ENCODE assay signal across 7 cellular contexts in the genomic region with DNA sequence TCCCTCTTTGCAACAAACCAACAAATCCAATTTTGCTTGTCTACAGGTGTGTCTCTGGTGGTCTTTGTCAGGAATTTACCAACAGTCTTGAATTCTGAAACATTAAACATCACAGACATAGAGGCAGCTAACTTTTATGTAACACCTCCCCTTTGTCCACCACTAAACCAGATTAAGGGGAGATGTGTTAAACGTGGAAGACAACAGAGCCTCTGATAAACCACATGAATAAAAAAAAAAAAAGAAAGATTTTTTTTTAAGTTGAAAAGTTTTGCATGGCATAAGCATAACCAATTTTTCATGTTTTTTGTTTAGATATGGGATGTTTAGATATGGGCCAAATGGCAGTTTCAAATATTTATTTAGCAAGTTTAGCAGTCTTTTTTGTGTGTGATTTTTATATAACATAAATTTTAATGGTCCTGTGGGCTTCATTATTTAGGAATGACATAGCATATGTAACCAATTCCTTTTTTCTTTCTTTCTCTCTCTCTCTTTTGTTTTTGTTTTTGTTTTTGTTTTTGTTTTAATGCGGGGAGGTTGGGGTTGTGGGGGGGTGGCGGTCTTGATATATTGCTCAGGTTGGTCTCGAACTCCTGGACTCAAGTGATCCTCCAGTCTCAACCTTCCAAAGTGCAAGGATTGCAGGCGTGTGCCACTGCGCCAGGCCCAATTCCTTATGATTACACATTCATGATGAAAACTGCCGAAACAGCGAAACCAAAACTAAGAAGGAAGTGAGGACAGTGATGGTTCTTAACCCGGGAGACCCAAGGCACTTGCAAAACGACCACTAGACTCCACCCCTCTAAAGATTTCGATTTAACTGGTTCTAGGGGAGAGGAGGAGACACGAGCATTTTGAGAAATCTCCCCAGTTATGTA.
DNase-seq lines count a peak whose midpoint lies in the region; ATAC-seq, FAIRE-seq and TF ChIP-seq lines count a peak whose summit lies in the region.

No MANE protein-coding gene starts in this region.

- peak overlapping the region; percentile 20 to 60 for H3K27ac ChIP-seq in prostate gland

- no peaks in the 10 kb centered on the region for H3K4me1 ChIP-seq in prostate gland (replicated peaks)

- H3K9me3 ChIP-seq in prostate gland, result no peaks in the 10 kb centered on the region

- intact Hi-C loops in prostate gland (cut with DNase I), result no loop called here

- H3K36me3 Mint-ChIP-seq in IgD-negative memory B cell, result no peaks in the 10 kb centered on the region
- H3K36me3 Mint-ChIP-seq in activated T-helper 17 cell treated with anti-CD3 and anti-CD28 coated beads, Interleukin-2, amount 50 U/mL, for 72 hours (ENCODE audit: low read depth), result peaks cover 14% of the 10 kb centered on the region
- no peaks in the 10 kb centered on the region for H3K36me3 Mint-ChIP-seq in glutamatergic neuron (ENCODE audit: unreplicated experiment)

- H3K4me3 ChIP-seq in prostate gland, result peak overlapping the region in 1 of 2 donors; percentile 22

- peak; percentile 20 for ATAC-seq in activated T-helper 17 cell treated with anti-CD3 and anti-CD28 coated beads, Interleukin-2, amount 50 U/mL, for 72 hours (replicated peaks)
- ATAC-seq in HG03571 (IDR thresholded peaks at IDR 0.05; ENCODE audit: unreplicated experiment) (no peak), HG03196 (IDR thresholded peaks at IDR 0.05; ENCODE audit: unreplicated experiment) (no peak)

- no peaks in the 10 kb centered on the region for H3K36me3 ChIP-seq in prostate gland

- peak; percentile 92 for FAIRE-seq in GM19239 (lab: Jason Lieb, UNC)

- WGBS in prostate gland, result 33% methylated on average over 12 of the region's 12 CpGs

- H3K27me3 Mint-ChIP-seq in IgD-negative memory B cell, result no peaks in the 10 kb centered on the region
- no peaks in the 10 kb centered on the region for H3K27me3 Mint-ChIP-seq in activated T-helper 17 cell treated with anti-CD3 and anti-CD28 coated beads, Interleukin-2, amount 50 U/mL, for 72 hours
- peaks cover 2% of the 10 kb centered on the region for H3K27me3 Mint-ChIP-seq in glutamatergic neuron (ENCODE audit: unreplicated experiment)

- peak overlapping the region; percentile 91 to 99 (median 95) for H3K27ac Mint-ChIP-seq in IgD-negative memory B cell
- H3K27ac Mint-ChIP-seq in activated T-helper 17 cell treated with anti-CD3 and anti-CD28 coated beads, Interleukin-2, amount 50 U/mL, for 72 hours, result peak overlapping the region; percentile 97
- H3K27ac Mint-ChIP-seq in glutamatergic neuron (ENCODE audit: unreplicated experiment), result no peak overlapping the region

- TF ChIP-seq POLR2A in prostate gland (IDR thresholded peaks at IDR 0.05), result no peak

- H3K9me3 Mint-ChIP-seq in IgD-negative memory B cell (peaks cover 0 to 1% (median 0%) of the 10 kb centered on the region in 3 donors), glutamatergic neuron (ENCODE audit: unreplicated experiment) (peaks cover 5% of the 10 kb centered on the region)
- no peaks in the 10 kb centered on the region for H3K9me3 Mint-ChIP-seq in activated T-helper 17 cell treated with anti-CD3 and anti-CD28 coated beads, Interleukin-2, amount 50 U/mL, for 72 hours

- H3K4me3 Mint-ChIP-seq in IgD-negative memory B cell (peak overlapping the region; percentile 91 to 100 (median 96)), glutamatergic neuron (ENCODE audit: unreplicated experiment) (peak overlapping the region; percentile 83)
- peak overlapping the region; percentile 85 for H3K4me3 Mint-ChIP-seq in activated T-helper 17 cell treated with anti-CD3 and anti-CD28 coated beads, Interleukin-2, amount 50 U/mL, for 72 hours

- no peaks in the 10 kb centered on the region for H3K27me3 ChIP-seq in prostate gland (replicated peaks; ENCODE audit: insufficient read depth)

- H3K4me1 Mint-ChIP-seq in IgD-negative memory B cell (peaks cover 8 to 14% (median 14%) of the 10 kb centered on the region in 3 donors), glutamatergic neuron (ENCODE audit: low read depth, unreplicated experiment) (peaks cover 4% of the 10 kb centered on the region)
- peaks cover 13% of the 10 kb centered on the region for H3K4me1 Mint-ChIP-seq in activated T-helper 17 cell treated with anti-CD3 and anti-CD28 coated beads, Interleukin-2, amount 50 U/mL, for 72 hours

- DNase-seq in GM19239 (ENCODE audit: insufficient read length, low spot score) (no peak), glutamatergic neuron (no peak), prostate gland (ENCODE audit: low spot score) (no peak)

- TF ChIP-seq CTCF in glutamatergic neuron (IDR thresholded peaks at IDR 0.05; ENCODE audit: partially characterized antibody, unreplicated experiment) (no peak), prostate gland (IDR thresholded peaks at IDR 0.05) (no peak)
